Comparison of ENCODE assay signal across 18 cellular contexts in the genomic region with DNA sequence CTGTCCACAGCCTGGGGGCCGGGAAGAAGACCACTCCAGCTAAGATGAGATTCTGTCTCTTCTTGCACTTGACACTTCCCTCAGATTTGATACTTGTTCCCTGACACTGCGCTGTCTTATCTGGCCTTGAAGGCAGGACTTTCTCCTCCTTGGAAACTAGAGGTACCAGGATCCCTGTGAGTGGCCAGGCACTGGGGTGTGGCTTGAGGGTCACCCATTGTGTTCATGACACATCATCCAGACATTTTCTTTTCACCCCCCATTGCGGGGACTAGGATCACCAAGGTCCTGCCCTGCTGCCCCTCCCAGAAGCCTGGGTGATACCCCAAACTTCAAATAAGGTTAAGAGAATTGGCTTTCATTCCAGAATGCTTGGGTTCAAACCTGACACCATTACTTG.
DNase-seq lines count a peak whose midpoint lies in the region; ATAC-seq and TF ChIP-seq lines count a peak whose summit lies in the region.
"Had no signal": no experiment of that assay in that cellular context is flagged by ENCODE, and none has a peak within 500 bp of the region (broad histone marks: within the 10 kb centered on the region; RNA-seq: fewer than 3 reads in every experiment).

No MANE protein-coding gene starts in this region.

- H3K27ac ChIP-seq in PC-3 (ENCODE audit: low read length) = no peak overlapping the region
- H3K27ac ChIP-seq: 22Rv1, BLaER1, C4-2B, GM23248 had no signal

- no peaks in the 10 kb centered on the region for H3K36me3 Mint-ChIP-seq in Caco-2 (ENCODE audit: insufficient read depth, unreplicated experiment)
- H3K36me3 Mint-ChIP-seq: CD4-positive, CD25-positive, alpha-beta regulatory T cell; CD8-positive, alpha-beta T cell had no signal

- BruUV-seq in Caco-2 (replicated peaks; lab: Mats Ljungman, UMichigan) (no TSS peak), PC-3 (replicated peaks; lab: Mats Ljungman, UMichigan) (no TSS peak)

- H3F3A ChIP-seq in PC-3 (ENCODE audit: low read length, unreplicated experiment) = no peaks in the 10 kb centered on the region

- CTCF ChIA-PET in Caco-2 (lab: Charles Lee) (interaction anchor here (1.2 kb wide), 1 partner anchor 25 kb away, joined by 3 read pairs; no protein-coding TSS in a partner anchor), PC-3 (lab: Charles Lee) (no interaction called here)

- no peak overlapping the region for H3K9ac ChIP-seq in PC-3 (ENCODE audit: low read length)
- H3K9ac ChIP-seq: BLaER1, GM23248 had no signal

- ATAC-seq in PC-3 (no peak), HG02970 (IDR thresholded peaks at IDR 0.05; ENCODE audit: low FRiP score, unreplicated experiment) (no peak), HG02588 (IDR thresholded peaks at IDR 0.05; ENCODE audit: unreplicated experiment) (no peak)
- ATAC-seq: CD8-positive, alpha-beta T cell; HCT116 had no signal

- H3K4me3 ChIP-seq in Caco-2 (ENCODE audit: low read depth, low read length) (no peak overlapping the region), PC-3 (ENCODE audit: low read length) (no peak overlapping the region)
- H3K4me3 ChIP-seq: BLaER1, GM23248 had no signal

- no peaks in the 10 kb centered on the region for H3K79me2 ChIP-seq in PC-3 (ENCODE audit: low read length)

- no peak for TF ChIP-seq CTCF in Caco-2 (IDR thresholded peaks at IDR 0.05; ENCODE audit: insufficient read depth in 1 of 2, low read depth in 1 of 2, low read length in 1 of 2, severe bottlenecking in 1 of 2, unreplicated experiment in 1 of 2)
- no peak for TF ChIP-seq CTCF in PC-3 (conservative IDR thresholded peaks at IDR 0.05; ENCODE audit: low read depth, low read length)

- no peaks in the 10 kb centered on the region for H3K9me2 ChIP-seq in PC-3 (replicated peaks; ENCODE audit: low read length)

- H2AFZ ChIP-seq in PC-3 (ENCODE audit: low read length) = no peak overlapping the region
- H2AFZ ChIP-seq: GM23248 had no signal

- H3K9me3 ChIP-seq in Caco-2 = no peaks in the 10 kb centered on the region
- no peaks in the 10 kb centered on the region for H3K9me3 ChIP-seq in PC-3 (ENCODE audit: low read length)
- H3K9me3 ChIP-seq: BLaER1 had no signal

- H3K27me3 Mint-ChIP-seq in Caco-2 (ENCODE audit: insufficient read depth, unreplicated experiment) = no peaks in the 10 kb centered on the region

- no peaks in the 10 kb centered on the region for H3K27me3 ChIP-seq in Caco-2 (replicated peaks; ENCODE audit: control insufficient read depth, insufficient read depth, low read length)
- H3K27me3 ChIP-seq in PC-3 (ENCODE audit: low read length) = no peaks in the 10 kb centered on the region
- H3K27me3 ChIP-seq: BLaER1 had no signal

- DNase-seq in Caco-2 (no peak), SW480 (ENCODE audit: low spot score) (peak; percentile 32), posterior vena cava (ENCODE audit: low spot score) (peak; percentile 60), PC-3 (no peak)
- DNase-seq: CD4-positive, CD25-positive, alpha-beta regulatory T cell; CD8-positive, alpha-beta T cell; DMS 273 treated with DMSO at 0.1 percent for 48 hours; DMS79; GF-D8; GM23248; H9 had no signal

- no peak overlapping the region for H3K4me2 ChIP-seq in PC-3 (ENCODE audit: low read length)
- H3K4me2 ChIP-seq: BLaER1 had no signal

- POLR2A ChIA-PET in Caco-2 (lab: Charles Lee) (no interaction called here), PC-3 (lab: Charles Lee; ENCODE audit: unreplicated experiment) (no interaction called here)

- H4K20me1 ChIP-seq in PC-3 (ENCODE audit: low read length) = no peaks in the 10 kb centered on the region
- H4K20me1 ChIP-seq: BLaER1 had no signal

- H3K4me3 Mint-ChIP-seq in Caco-2 (ENCODE audit: unreplicated experiment) = no peak overlapping the region
- H3K4me3 Mint-ChIP-seq: B cell; CD4-positive, CD25-positive, alpha-beta regulatory T cell; CD8-positive, alpha-beta T cell had no signal

- peak overlapping the region; percentile 18 for H3K27ac Mint-ChIP-seq in Caco-2 (ENCODE audit: unreplicated experiment)
- H3K27ac Mint-ChIP-seq: B cell; CD8-positive, alpha-beta T cell had no signal

- H3K4me1 ChIP-seq in Caco-2 (peaks cover 18% of the 10 kb centered on the region), PC-3 (ENCODE audit: insufficient read depth, low read length) (peaks cover 23% of the 10 kb centered on the region)

- intact Hi-C loops in Caco-2 (cut with micrococcal nuclease; ENCODE audit: unreplicated experiment) = no loop called here
- intact Hi-C loops in posterior vena cava (cut with DNase I) = no loop called here
- intact Hi-C loops in PC-3 (cut with micrococcal nuclease) = no loop called here

- H3K36me3 ChIP-seq in Caco-2 (ENCODE audit: control insufficient read depth, insufficient read depth, low read length) (no peaks in the 10 kb centered on the region), PC-3 (ENCODE audit: low read depth, low read length) (no peaks in the 10 kb centered on the region)
- H3K36me3 ChIP-seq: BLaER1 had no signal

- H3K4me1 Mint-ChIP-seq in Caco-2 (ENCODE audit: low read depth, unreplicated experiment) = peaks cover 10% of the 10 kb centered on the region
- H3K4me1 Mint-ChIP-seq: B cell had no signal

- no peaks in the 10 kb centered on the region for H3K9me3 Mint-ChIP-seq in Caco-2 (ENCODE audit: unreplicated experiment)
- H3K9me3 Mint-ChIP-seq: CD4-positive, CD25-positive, alpha-beta regulatory T cell; CD8-positive, alpha-beta T cell; H9 had no signal

Comparison
In these comparisons a context has a peak if more than half of its experiments do, and no peak if none do; other contexts are left out.
1. DNase-seq: peak in SW480 (single experiment) and posterior vena cava (single experiment); none in Caco-2 (0 of 2) and PC-3 (single experiment).